16 cellular contexts compared by ENCODE assay signal in genomic region chr9:14062449-14063187, GRCh38.
A peak's percentile ranks its signal among the peaks of the same experiment; 100 is the strongest.
DNase-seq lines count a peak whose midpoint lies in the region; ATAC-seq, FAIRE-seq and TF ChIP-seq lines count a peak whose summit lies in the region.
"Had no signal": no experiment of that assay in that cellular context is flagged by ENCODE, and none has a peak within 500 bp of the region (broad histone marks: within the 10 kb centered on the region; RNA-seq: fewer than 3 reads in every experiment).

No MANE protein-coding gene starts in this region.

- no peaks in the 10 kb centered on the region for H3K36me3 ChIP-seq in endothelial cell of umbilical vein (ENCODE audit: control insufficient read depth in 2 of 2, extremely low read depth in 1 of 2, insufficient read depth in 2 of 2, low read length in 2 of 2)

- POLR2A ChIA-PET in endothelial cell of umbilical vein (lab: Charles Lee), result no interaction called here

- no peaks in the 10 kb centered on the region for H3K9me1 ChIP-seq in endothelial cell of umbilical vein (replicated peaks; ENCODE audit: control insufficient read depth, extremely low read depth, insufficient read depth, low read length)

- no peak overlapping the region for H3K27ac ChIP-seq in endothelial cell of umbilical vein (ENCODE audit: insufficient read depth, low read depth, low read length)
- H3K27ac ChIP-seq: parathyroid adenoma had no signal

- no peak for ATAC-seq in HG02623 (IDR thresholded peaks at IDR 0.05; ENCODE audit: unreplicated experiment)
- no peak for ATAC-seq in GM19397 (IDR thresholded peaks at IDR 0.05; ENCODE audit: unreplicated experiment)

- DNase-seq in NCI-H1436 (lab: John Stamatoyannopoulos, UW) (peak; percentile 13), NCI-H1436 treated with DMSO at 0.1 percent for 48 hours (lab: John Stamatoyannopoulos, UW) (no peak), NCI-H510A (lab: John Stamatoyannopoulos, UW) (peak; percentile 44), endothelial cell of umbilical vein (ENCODE audit: low read depth, low spot score) (peak; percentile 45), renal cortical epithelial cell (ENCODE audit: low read depth) (peak; percentile 33), COLO668 (lab: John Stamatoyannopoulos, UW; ENCODE audit: unreplicated experiment) (no peak)
- DNase-seq: activated CD8-positive, alpha-beta memory T cell treated with anti-CD3 and anti-CD28 coated beads, Interleukin-2, amount 50 U/mL, for 4 hours; effector CD8-positive, alpha-beta T cell; H7; mesendoderm; NCI-H446 had no signal

- H2AFZ ChIP-seq in endothelial cell of umbilical vein (ENCODE audit: low read depth, low read length), result no peak overlapping the region
- H2AFZ ChIP-seq: parathyroid adenoma had no signal

- H3K27me3 ChIP-seq in endothelial cell of umbilical vein (ENCODE audit: control insufficient read depth in 2 of 2, insufficient read depth in 2 of 2, low read length in 2 of 2), result no peaks in the 10 kb centered on the region

- H3K4me3 ChIP-seq in endothelial cell of umbilical vein (replicated peaks in 1 of 3; ENCODE audit: insufficient read depth in 1 of 3, low read depth in 1 of 3, low read length in 3 of 3), result no peak overlapping the region

- no peak for FAIRE-seq in endothelial cell of umbilical vein (lab: Jason Lieb, UNC)
- FAIRE-seq: TTC549, urothelium cell line had no signal

- H3K9ac ChIP-seq in endothelial cell of umbilical vein (replicated peaks; ENCODE audit: extremely low read depth, insufficient read depth, low read length), result no peak overlapping the region
- H3K9ac ChIP-seq: parathyroid adenoma had no signal

- H3K4me1 ChIP-seq in endothelial cell of umbilical vein (ENCODE audit: control insufficient read depth, extremely low read depth, insufficient read depth, low read length), result peaks cover 4% of the 10 kb centered on the region
- H3K4me1 ChIP-seq: parathyroid adenoma had no signal

- BruUV-seq in endothelial cell of umbilical vein (replicated peaks; lab: Mats Ljungman, UMichigan), result no TSS peak

- dilution Hi-C loops in endothelial cell of umbilical vein (cut with MboI; ENCODE audit: extremely low pct_ligation_motif_present, low sequenced_read_pairs), result no loop called here

- no peaks in the 10 kb centered on the region for H3K79me2 ChIP-seq in endothelial cell of umbilical vein (ENCODE audit: control insufficient read depth, insufficient read depth, low read length)
- H3K79me2 ChIP-seq: parathyroid adenoma had no signal

- H3K4me2 ChIP-seq in endothelial cell of umbilical vein (ENCODE audit: insufficient read depth, low read length), result no peak overlapping the region

- no peaks in the 10 kb centered on the region for H4K20me1 ChIP-seq in endothelial cell of umbilical vein (replicated peaks; ENCODE audit: control insufficient read depth, extremely low read depth, insufficient read depth, low read length)

- intact Hi-C loops in endothelial cell of umbilical vein (cut with micrococcal nuclease), result no loop called here

- no peak for TF ChIP-seq POLR2A in endothelial cell of umbilical vein (IDR thresholded peaks at IDR 0.05; ENCODE audit: low read depth, low read length)

- CTCF ChIA-PET in endothelial cell of umbilical vein (lab: Charles Lee), result no interaction called here

- no peaks in the 10 kb centered on the region for H3K9me3 ChIP-seq in endothelial cell of umbilical vein (replicated peaks; ENCODE audit: control insufficient read depth, insufficient read depth, low read length)

- no peak for TF ChIP-seq CTCF in endothelial cell of umbilical vein (IDR thresholded peaks at IDR 0.05; ENCODE audit: extremely low read depth in 1 of 2, insufficient read depth in 1 of 2, low read depth in 1 of 2, low read length in 2 of 2)

TF ChIP-seq in endothelial cell of umbilical vein, 7 proteins besides CTCF, POLR2A, EP300 and RAD21:
- TF ChIP-seq MYC (IDR thresholded peaks at IDR 0.05; ENCODE audit: low read depth, low read length) (no peak), MAX (IDR thresholded peaks at IDR 0.05; ENCODE audit: insufficient read depth, insufficient read length) (no peak), EZH2 (IDR thresholded peaks at IDR 0.05; ENCODE audit: borderline replicate concordance, low read depth, low read length, severe bottlenecking) (no peak), JUN (IDR thresholded peaks at IDR 0.05; ENCODE audit: borderline replicate concordance, insufficient read depth, insufficient read length, low read depth) (no peak), POLR2AphosphoS5 (IDR thresholded peaks at IDR 0.05; ENCODE audit: insufficient read depth, low read depth, low read length) (no peak), GATA2 (IDR thresholded peaks at IDR 0.05; ENCODE audit: insufficient read depth, insufficient read length, low read depth, low read length) (peak; percentile 26), FOS (IDR thresholded peaks at IDR 0.05; ENCODE audit: borderline replicate concordance, insufficient read depth, low read length) (no peak)

Comparison
In these comparisons a context has a peak if more than half of its experiments do, and no peak if none do; other contexts are left out.
1. DNase-seq: peak in NCI-H1436 (single experiment), NCI-H510A (single experiment), endothelial cell of umbilical vein (single experiment) and renal cortical epithelial cell (single experiment); none in NCI-H1436 treated with DMSO at 0.1 percent for 48 hours (single experiment) and COLO668 (single experiment).